ENCODE assay signal across 25 cellular contexts in genomic region chr6:105494688-105495087, GRCh38.
"Had no signal": no experiment of that assay in that cellular context is flagged by ENCODE, and none has a peak within 500 bp of the region (broad histone marks: within the 10 kb centered on the region; RNA-seq: fewer than 3 reads in every experiment).

No MANE protein-coding gene starts in this region.

- H3K27ac ChIP-seq: Peyer's patch had no signal

- H3K27ac Mint-ChIP-seq: activated CD4-positive, alpha-beta memory T cell treated with anti-CD3 and anti-CD28 coated beads, Interleukin-2, amount 10 ng/mL, durations not matched to agents 7 days and 5 days; activated naive CD4-positive, alpha-beta T cell treated with anti-CD3 and anti-CD28 coated beads, Interleukin-2, amount 10 ng/mL, durations not matched to agents 7 days and 5 days; activated naive CD8-positive, alpha-beta T cell treated with anti-CD3 and anti-CD28 coated beads for 36 hours; activated T-helper 2 cell treated with anti-CD3 and anti-CD28 coated beads, Interferon-gamma antibody, Interleukin-2, Interleukin-4, amounts not matched to agents 10 μg/mL and 5 μg/mL and 100 μg/mL, durations not matched to agents 14 hours and 24 hours and 36 hours; T-helper 1 cell treated with Interleukin-12 subunit alpha and Interleukin-12 subunit beta and Interleukin-4 antibody, amounts not matched to agents 30 μg/mL and 1 μg/mL, for 36 hours had no signal

- H3K9me3 ChIP-seq: Peyer's patch had no signal

- H3K4me3 Mint-ChIP-seq: activated CD4-positive, alpha-beta memory T cell treated with anti-CD3 and anti-CD28 coated beads, Interleukin-2, amount 10 ng/mL, durations not matched to agents 7 days and 5 days; activated naive CD4-positive, alpha-beta T cell treated with anti-CD3 and anti-CD28 coated beads, Interleukin-2, amount 10 ng/mL, durations not matched to agents 7 days and 5 days; activated naive CD8-positive, alpha-beta T cell treated with anti-CD3 and anti-CD28 coated beads for 36 hours; T-helper 1 cell treated with Interleukin-12 subunit alpha and Interleukin-12 subunit beta and Interleukin-4 antibody, amounts not matched to agents 30 μg/mL and 1 μg/mL, for 36 hours had no signal

- H3K27me3 Mint-ChIP-seq: activated CD4-positive, alpha-beta memory T cell treated with anti-CD3 and anti-CD28 coated beads, Interleukin-2, amount 10 ng/mL, durations not matched to agents 7 days and 5 days; activated naive CD4-positive, alpha-beta T cell treated with anti-CD3 and anti-CD28 coated beads, Interleukin-2, amount 10 ng/mL, durations not matched to agents 7 days and 5 days; activated naive CD8-positive, alpha-beta T cell treated with anti-CD3 and anti-CD28 coated beads for 36 hours had no signal

- H3K36me3 Mint-ChIP-seq: activated naive CD4-positive, alpha-beta T cell treated with anti-CD3 and anti-CD28 coated beads, Interleukin-2, amount 10 ng/mL, durations not matched to agents 7 days and 5 days; activated naive CD8-positive, alpha-beta T cell treated with anti-CD3 and anti-CD28 coated beads for 36 hours had no signal

- H3K4me3 ChIP-seq: Peyer's patch had no signal

- H3K4me1 ChIP-seq: Peyer's patch had no signal

- H3K36me3 ChIP-seq: Peyer's patch had no signal

- DNase-seq: activated CD4-positive, alpha-beta memory T cell treated with anti-CD3 and anti-CD28 coated beads, Interleukin-2, amount 10 ng/mL, durations not matched to agents 7 days and 5 days; activated CD4-positive, alpha-beta T cell treated with anti-CD3 and anti-CD28 coated beads, Interleukin-2, amount 50 U/mL, for 1 hour; activated CD4-positive, CD25-positive, alpha-beta regulatory T cell; activated gamma-delta T cell treated with Interleukin-2 at 50 U/mL for 16 hours; activated naive CD4-positive, alpha-beta T cell treated with anti-CD3 and anti-CD28 coated beads, Interleukin-2, amount 10 ng/mL, durations not matched to agents 7 days and 5 days; activated naive CD8-positive, alpha-beta T cell treated with anti-CD3 and anti-CD28 coated beads for 36 hours; activated T-cell treated with anti-CD3 and anti-CD28 coated beads for 4 hours; activated T-cell treated with anti-CD3 and anti-CD28 coated beads, Interleukin-2, amount 50 U/mL, for 48 hours; anterior cingulate cortex; cerebellar nuclear complex; KBM-7; NCI-H1092; NCI-H1417; NCI-H2029; NCI-H2107; NCI-H2171 treated with DMSO at 0.1 percent for 48 hours; NCI-H226; NCI-H526; NCI-H82; Peyer's patch; SHP77 treated with DMSO at 0.1 percent for 48 hours; T1000 had no signal

- H3K9me3 Mint-ChIP-seq: activated CD4-positive, alpha-beta memory T cell treated with anti-CD3 and anti-CD28 coated beads, Interleukin-2, amount 10 ng/mL, durations not matched to agents 7 days and 5 days; activated naive CD4-positive, alpha-beta T cell treated with anti-CD3 and anti-CD28 coated beads, Interleukin-2, amount 10 ng/mL, durations not matched to agents 7 days and 5 days; activated naive CD8-positive, alpha-beta T cell treated with anti-CD3 and anti-CD28 coated beads for 36 hours; activated T-helper 2 cell treated with anti-CD3 and anti-CD28 coated beads, Interferon-gamma antibody, Interleukin-2, Interleukin-4, amounts not matched to agents 10 μg/mL and 5 μg/mL and 100 μg/mL, durations not matched to agents 14 hours and 24 hours and 36 hours had no signal

- H3K27me3 ChIP-seq: Peyer's patch had no signal

- FAIRE-seq: TTC549 had no signal
